ENCODE assay signal across 16 cellular contexts in genomic region chr2:74516650-74517049, GRCh38. TPM values are rescaled to one million over a fixed set of nuclear protein-coding genes. Genes with fewer than 3 reads are reported as not detected.
DNase-seq lines count a peak whose midpoint lies in the region; ATAC-seq and TF ChIP-seq lines count a peak whose summit lies in the region.
"Had no signal": no experiment of that assay in that cellular context is flagged by ENCODE, and none has a peak within 500 bp of the region (broad histone marks: within the 10 kb centered on the region; RNA-seq: fewer than 3 reads in every experiment).

No MANE protein-coding gene starts in this region.

- no peak overlapping the region for H2BK5ac ChIP-seq in mesendoderm (ENCODE audit: low read length)

- peaks cover 49% of the 10 kb centered on the region for H3K27me3 ChIP-seq in rectal smooth muscle tissue (ENCODE audit: control insufficient read depth, insufficient read depth, low read length)
- peaks cover 68% of the 10 kb centered on the region for H3K27me3 ChIP-seq in mesendoderm (ENCODE audit: insufficient read depth, low read length, poor library complexity)
- H3K27me3 ChIP-seq in GM23248 (replicated peaks; ENCODE audit: insufficient read depth): peaks cover 84% of the 10 kb centered on the region

- DNase-seq in T-helper 1 cell (no peak), T-helper 17 cell (no peak), endothelial cell (ENCODE audit: low spot score) (no peak), SW480 (ENCODE audit: low spot score) (no peak), mesendoderm (no peak), GM23248 (no peak)
- DNase-seq: kidney glomerular epithelial cell, NCI-H1092 treated with DMSO at 0.1 percent for 48 hours, PC-3 had no signal

- H3K79me1 ChIP-seq in mesendoderm (ENCODE audit: low read length): no peaks in the 10 kb centered on the region

- WGBS in mesendoderm (ENCODE audit: extremely low coverage, insufficient coverage, low lambda C conversion rate): no CpG with 5 or more reads among the region's 13 CpGs
- WGBS in GM23248 (ENCODE audit: low coverage in 1 of 2, low lambda C conversion rate in 2 of 2, missing lambda C conversion rate in 2 of 2), 2 experiments: 60 to 66% methylated on average over 13 of the region's 13 CpGs

- H4K5ac ChIP-seq in mesendoderm (ENCODE audit: low read length): no peak overlapping the region

- no peaks in the 10 kb centered on the region for H4K20me1 ChIP-seq in GM23248 (ENCODE audit: insufficient read depth)

- H3K4me1 ChIP-seq in rectal smooth muscle tissue (ENCODE audit: control insufficient read depth, insufficient read depth, low read length) (no peaks in the 10 kb centered on the region), mesendoderm (ENCODE audit: control insufficient read depth, low read depth, low read length) (peaks cover 3% of the 10 kb centered on the region), GM23248 (ENCODE audit: insufficient read depth) (no peaks in the 10 kb centered on the region)

- H3F3A ChIP-seq in GM23248 (ENCODE audit: insufficient read depth): no peaks in the 10 kb centered on the region

- H3K9me3 Mint-ChIP-seq in T-helper 1 cell treated with Interleukin-12 subunit alpha and Interleukin-12 subunit beta and Interleukin-4 antibody, amounts not matched to agents 30 μg/mL and 1 μg/mL, for 36 hours: no peaks in the 10 kb centered on the region
- peaks cover 5% of the 10 kb centered on the region for H3K9me3 Mint-ChIP-seq in endothelial cell (ENCODE audit: unreplicated experiment)
- H3K9me3 Mint-ChIP-seq: nephron had no signal

- H3K36me3 Mint-ChIP-seq in T-helper 1 cell treated with Interleukin-12 subunit alpha and Interleukin-12 subunit beta and Interleukin-4 antibody, amounts not matched to agents 30 μg/mL and 1 μg/mL, for 36 hours (ENCODE audit: low read depth): peaks cover 8% of the 10 kb centered on the region
- H3K36me3 Mint-ChIP-seq in T-helper 17 cell (ENCODE audit: low read depth) (peaks cover 7% of the 10 kb centered on the region), endothelial cell (ENCODE audit: low read depth, unreplicated experiment) (peaks cover 16% of the 10 kb centered on the region)

- H3K4ac ChIP-seq in mesendoderm (ENCODE audit: low read depth, low read length): no peak overlapping the region

- peaks cover 15% of the 10 kb centered on the region for H3K4me1 Mint-ChIP-seq in T-helper 1 cell treated with Interleukin-12 subunit alpha and Interleukin-12 subunit beta and Interleukin-4 antibody, amounts not matched to agents 30 μg/mL and 1 μg/mL, for 36 hours (ENCODE audit: low read depth)
- H3K4me1 Mint-ChIP-seq in T-helper 17 cell (peaks cover 21% of the 10 kb centered on the region), endothelial cell (ENCODE audit: unreplicated experiment) (peaks cover 15% of the 10 kb centered on the region)
- H3K4me1 Mint-ChIP-seq: nephron had no signal

- no peak for ATAC-seq in T-helper 17 cell
- ATAC-seq: PC-3 had no signal

- H4K8ac ChIP-seq in mesendoderm (ENCODE audit: low read depth, low read length): no peak overlapping the region

- H3K4me2 ChIP-seq in mesendoderm (ENCODE audit: low read length): no peak overlapping the region
- no peak overlapping the region for H3K4me2 ChIP-seq in GM23248 (ENCODE audit: unreplicated experiment)

- no peaks in the 10 kb centered on the region for H3K9me2 ChIP-seq in GM23248 (ENCODE audit: insufficient read depth)

- no peak overlapping the region for H2AFZ ChIP-seq in GM23248

- H3K9me3 ChIP-seq in T-helper 17 cell (ENCODE audit: control insufficient read depth, low read length, poor library complexity, severe bottlenecking) (no peaks in the 10 kb centered on the region), GM23248 (ENCODE audit: low read depth) (no peaks in the 10 kb centered on the region)
- H3K9me3 ChIP-seq: tibial nerve had no signal

- no peak overlapping the region for H2BK15ac ChIP-seq in mesendoderm (replicated peaks; ENCODE audit: low read depth)

- H3K27ac ChIP-seq in rectal smooth muscle tissue (ENCODE audit: low read depth, low read length) (no peak overlapping the region), mesendoderm (ENCODE audit: low read depth, low read length) (no peak overlapping the region), GM23248 (no peak overlapping the region)
- H3K27ac ChIP-seq: 22Rv1, skin epidermis, tibial nerve had no signal

- no peak overlapping the region for H3K56ac ChIP-seq in mesendoderm (ENCODE audit: low read length)

- H3K36me3 ChIP-seq in rectal smooth muscle tissue (ENCODE audit: control insufficient read depth, insufficient read depth, low read length) (no peaks in the 10 kb centered on the region), mesendoderm (ENCODE audit: control insufficient read depth, insufficient read depth, low read length) (no peaks in the 10 kb centered on the region), GM23248 (ENCODE audit: low read depth) (no peaks in the 10 kb centered on the region)
- H3K36me3 ChIP-seq: tibial nerve had no signal

- no peak overlapping the region for H3K18ac ChIP-seq in mesendoderm (ENCODE audit: low read length)

- H3K4me3 ChIP-seq in rectal smooth muscle tissue (ENCODE audit: low read length) (peak overlapping the region; percentile 14), mesendoderm (ENCODE audit: low read length) (no peak overlapping the region), GM23248 (no peak overlapping the region)

- H2AK5ac ChIP-seq in mesendoderm (ENCODE audit: low read length): no peak overlapping the region

- H2BK120ac ChIP-seq in mesendoderm (ENCODE audit: low read depth, low read length): no peak overlapping the region

- no peaks in the 10 kb centered on the region for H3K79me2 ChIP-seq in mesendoderm (ENCODE audit: control insufficient read depth, insufficient read depth, low read length)
- H3K79me2 ChIP-seq in GM23248 (ENCODE audit: insufficient read depth): no peaks in the 10 kb centered on the region

- in situ Hi-C loops in GM23248 (cut with MboI): no loop called here

- H3K27ac Mint-ChIP-seq in T-helper 1 cell treated with Interleukin-12 subunit alpha and Interleukin-12 subunit beta and Interleukin-4 antibody, amounts not matched to agents 30 μg/mL and 1 μg/mL, for 36 hours: peak overlapping the region; percentile 37
- H3K27ac Mint-ChIP-seq in T-helper 17 cell (peak overlapping the region; percentile 61), endothelial cell (ENCODE audit: unreplicated experiment) (no peak overlapping the region)
- H3K27ac Mint-ChIP-seq: nephron had no signal

- no peak for TF ChIP-seq CTCF in endothelial cell (IDR thresholded peaks at IDR 0.05; ENCODE audit: unreplicated experiment)

- no peak overlapping the region for H3K23ac ChIP-seq in mesendoderm (ENCODE audit: low read length)

- H3K27me3 Mint-ChIP-seq in T-helper 1 cell treated with Interleukin-12 subunit alpha and Interleukin-12 subunit beta and Interleukin-4 antibody, amounts not matched to agents 30 μg/mL and 1 μg/mL, for 36 hours (ENCODE audit: low read depth): peaks cover 76% of the 10 kb centered on the region
- H3K27me3 Mint-ChIP-seq in T-helper 17 cell (peaks cover 61% of the 10 kb centered on the region), endothelial cell (ENCODE audit: unreplicated experiment) (peaks cover 40% of the 10 kb centered on the region)

- H3K9ac ChIP-seq in rectal smooth muscle tissue (ENCODE audit: low read length): no peak overlapping the region
- no peak overlapping the region for H3K9ac ChIP-seq in mesendoderm (ENCODE audit: low read length)
- H3K9ac ChIP-seq in GM23248: no peak overlapping the region

- H3K4me3 Mint-ChIP-seq in T-helper 1 cell treated with Interleukin-12 subunit alpha and Interleukin-12 subunit beta and Interleukin-4 antibody, amounts not matched to agents 30 μg/mL and 1 μg/mL, for 36 hours: peak overlapping the region; percentile 73
- H3K4me3 Mint-ChIP-seq in T-helper 17 cell (peak overlapping the region; percentile 77), endothelial cell (ENCODE audit: unreplicated experiment) (peak overlapping the region; percentile 62)

RNA-seq across cellular contexts. Expression of gene TLX2, which starts 2.4 kb away (rescaled TPM):
- 1 to 10 TPM in 1 of 2 donors, under 1 TPM in 1; 0.16 to 1.5 TPM for total RNA-seq in T-helper 17 cell
- total RNA-seq in endothelial cell (ENCODE audit: unreplicated experiment): not detected
- polyA plus RNA-seq in mesendoderm (2013, experiment 1 of 2): 0.01 TPM
- 0.06 TPM for polyA plus RNA-seq in mesendoderm (2013, experiment 2 of 2)
- not detected in 2 replicates for total RNA-seq in GM23248 (2014; rRNA removed; shearing (Covaris generic))
- not detected in 2 replicates for polyA plus RNA-seq in GM23248 (2016; fragmentation: Nextera tagmentation; extraction: Ambion mirVana)
- total RNA-seq: frontal cortex, tibial nerve had no signal

RNA-seq across cellular contexts. Expression of gene PCGF1, which starts 9.2 kb away (rescaled TPM):
- total RNA-seq in T-helper 17 cell: 10 to 100 TPM; 28.2 to 31.5 TPM
- total RNA-seq in endothelial cell (ENCODE audit: unreplicated experiment): 13.5 TPM
- 10.7 TPM for polyA plus RNA-seq in mesendoderm (2013, experiment 1 of 2)
- 9.5 TPM for polyA plus RNA-seq in mesendoderm (2013, experiment 2 of 2)
- 15.6 and 24.1 TPM in 2 replicates for total RNA-seq in GM23248 (2014; rRNA removed; shearing (Covaris generic))
- polyA plus RNA-seq in GM23248 (2016; fragmentation: Nextera tagmentation; extraction: Ambion mirVana): 23.5 and 24.8 TPM in 2 replicates

RNA-seq across cellular contexts. Expression of gene DQX1, which starts 9.4 kb away (rescaled TPM):
- under 1 TPM in 1 of 2 donors, not detected in 1; 0.23 TPM for total RNA-seq in T-helper 17 cell
- total RNA-seq in endothelial cell (ENCODE audit: unreplicated experiment): 3.5 TPM
- polyA plus RNA-seq in mesendoderm (2013, experiment 1 of 2): 0.29 TPM
- 0.20 TPM for polyA plus RNA-seq in mesendoderm (2013, experiment 2 of 2)
- not detected in 2 replicates for total RNA-seq in GM23248 (2014; rRNA removed; shearing (Covaris generic))
- not detected in 2 replicates for polyA plus RNA-seq in GM23248 (2016; fragmentation: Nextera tagmentation; extraction: Ambion mirVana)
- total RNA-seq: frontal cortex had no signal

RNA-seq across cellular contexts. Expression of gene AUP1, which starts 12.9 kb away (rescaled TPM):
- 100 to 1,000 TPM; 139 to 153 TPM for total RNA-seq in T-helper 17 cell
- 117 TPM for total RNA-seq in endothelial cell (ENCODE audit: unreplicated experiment)
- polyA plus RNA-seq in mesendoderm (2013, experiment 1 of 2): 81.2 TPM
- polyA plus RNA-seq in mesendoderm (2013, experiment 2 of 2): 80.8 TPM
- total RNA-seq in GM23248 (2014; rRNA removed; shearing (Covaris generic)): 114 and 119 TPM in 2 replicates
- polyA plus RNA-seq in GM23248 (2016; fragmentation: Nextera tagmentation; extraction: Ambion mirVana): 119 and 122 TPM in 2 replicates

RNA-seq across cellular contexts. Expression of gene HTRA2, which starts 13.1 kb away (rescaled TPM):
- total RNA-seq in T-helper 17 cell (10 to 100 TPM; 18.5 to 21.4 TPM), endothelial cell (ENCODE audit: unreplicated experiment) (44.3 TPM)
- 20.5 TPM for polyA plus RNA-seq in mesendoderm (2013, experiment 1 of 2)
- polyA plus RNA-seq in mesendoderm (2013, experiment 2 of 2): 20.1 TPM
- 23.0 and 35.2 TPM in 2 replicates for total RNA-seq in GM23248 (2014; rRNA removed; shearing (Covaris generic))
- 33.6 and 34.0 TPM in 2 replicates for polyA plus RNA-seq in GM23248 (2016; fragmentation: Nextera tagmentation; extraction: Ambion mirVana)
